ENCODE assay signal across 8 cellular contexts in the genomic region with DNA sequence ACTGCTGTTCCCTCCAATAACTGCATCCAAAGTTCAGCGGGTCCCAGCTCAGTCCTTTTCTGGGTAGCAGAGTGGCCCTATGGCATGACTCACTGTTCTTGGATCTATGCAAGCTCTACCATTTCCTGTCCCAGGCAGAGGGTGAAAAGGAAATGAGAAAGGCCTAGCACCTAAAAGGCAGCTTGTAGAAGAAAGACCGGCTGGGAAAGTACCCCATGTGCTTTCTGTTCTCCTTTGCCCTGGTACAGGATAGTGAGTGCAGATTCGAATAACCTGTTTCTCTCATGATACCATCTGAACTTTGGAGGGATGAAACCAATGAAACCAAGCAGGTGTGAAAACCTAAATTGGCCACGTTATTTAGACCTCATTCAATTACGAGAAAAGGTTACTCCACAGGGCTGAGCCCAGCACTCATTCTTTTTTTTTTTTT. TPM values are rescaled to one million over a fixed set of nuclear protein-coding genes. Genes with fewer than 3 reads are reported as not detected.
DNase-seq lines count a peak whose midpoint lies in the region; ATAC-seq lines count a peak whose summit lies in the region.

No MANE protein-coding gene starts in this region.

- no peak overlapping the region for H4K5ac ChIP-seq in mesendoderm (ENCODE audit: low read length)

- no peak overlapping the region for H2AK5ac ChIP-seq in mesendoderm (ENCODE audit: low read length)

- no peak overlapping the region for H3K27ac ChIP-seq in mesendoderm (ENCODE audit: low read depth, low read length)

- no peak overlapping the region for H2BK120ac ChIP-seq in mesendoderm (ENCODE audit: low read depth, low read length)

- no peak overlapping the region for H3K23ac ChIP-seq in mesendoderm (ENCODE audit: low read length)

- no CpG with 5 or more reads among the region's 5 CpGs for WGBS in mesendoderm (ENCODE audit: extremely low coverage, insufficient coverage, low lambda C conversion rate)

- H3K79me2 ChIP-seq in mesendoderm (ENCODE audit: control insufficient read depth, insufficient read depth, low read length) = no peaks in the 10 kb centered on the region

- peaks cover 4% of the 10 kb centered on the region for H3K36me3 ChIP-seq in mesendoderm (ENCODE audit: control insufficient read depth, insufficient read depth, low read length)

- no peak overlapping the region for H3K18ac ChIP-seq in mesendoderm (ENCODE audit: low read length)

- H3K4me1 ChIP-seq in mesendoderm (ENCODE audit: control insufficient read depth, low read depth, low read length) = no peaks in the 10 kb centered on the region

- peak; percentile 51 for DNase-seq in NCI-H226
- DNase-seq in activated T-cell treated with anti-CD3 and anti-CD28 coated beads for 4 hours = peak; percentile 52
- peak; percentile 58 for DNase-seq in mesendoderm
- DNase-seq in NCI-H510A treated with DMSO at 0.1 percent for 48 hours (lab: John Stamatoyannopoulos, UW) = no peak
- DNase-seq in T1000 (lab: John Stamatoyannopoulos, UW) = no peak
- DNase-seq in left ventricle myocardium superior = no peak

- ATAC-seq in GM18502 (IDR thresholded peaks at IDR 0.05; ENCODE audit: poor library complexity, unreplicated experiment) = peak; percentile 93
- peak; percentile 86 for ATAC-seq in HG02571 (IDR thresholded peaks at IDR 0.05; ENCODE audit: unreplicated experiment)
- no peak for ATAC-seq in left ventricle myocardium superior

- H3K4me3 ChIP-seq in mesendoderm (ENCODE audit: low read length) = no peak overlapping the region

- H3K79me1 ChIP-seq in mesendoderm (ENCODE audit: low read length) = no peaks in the 10 kb centered on the region

- no peak overlapping the region for H3K4ac ChIP-seq in mesendoderm (ENCODE audit: low read depth, low read length)

- intact Hi-C loops in left ventricle myocardium superior (cut with micrococcal nuclease) = no loop called here

- H4K8ac ChIP-seq in mesendoderm (ENCODE audit: low read depth, low read length) = no peak overlapping the region

- H3K56ac ChIP-seq in mesendoderm (ENCODE audit: low read length) = no peak overlapping the region

- H3K27me3 ChIP-seq in mesendoderm (ENCODE audit: insufficient read depth, low read length, poor library complexity) = no peaks in the 10 kb centered on the region

- H2BK5ac ChIP-seq in mesendoderm (ENCODE audit: low read length) = no peak overlapping the region

- H2BK15ac ChIP-seq in mesendoderm (replicated peaks; ENCODE audit: low read depth) = no peak overlapping the region

- no peak overlapping the region for H3K4me2 ChIP-seq in mesendoderm (ENCODE audit: low read length)

- H3K9ac ChIP-seq in mesendoderm (ENCODE audit: low read length) = no peak overlapping the region

RNA-seq across cellular contexts. Expression of gene HASPIN, which starts 12.7 kb away (rescaled TPM):
- 13.2 TPM for polyA plus RNA-seq in mesendoderm (2013, experiment 1 of 2)
- 12.8 TPM for polyA plus RNA-seq in mesendoderm (2013, experiment 2 of 2)
- total RNA-seq in left ventricle myocardium superior = 0.45 TPM

RNA-seq across cellular contexts. Expression of gene P2RX5, which starts 15.0 kb away (rescaled TPM):
- polyA plus RNA-seq in mesendoderm (2013, experiment 1 of 2) = 1.2 TPM
- 1.1 TPM for polyA plus RNA-seq in mesendoderm (2013, experiment 2 of 2)
- total RNA-seq in left ventricle myocardium superior = 16.4 TPM

RNA-seq across cellular contexts. Expression of gene EMC6, which starts 42.4 kb away (rescaled TPM):
- polyA plus RNA-seq in mesendoderm (2013, experiment 1 of 2) = 182 TPM
- 181 TPM for polyA plus RNA-seq in mesendoderm (2013, experiment 2 of 2)
- total RNA-seq in left ventricle myocardium superior = 63.4 TPM

RNA-seq across cellular contexts. Expression of gene TAX1BP3, which starts 42.6 kb away (rescaled TPM):
- polyA plus RNA-seq in mesendoderm (2013, experiment 1 of 2) = 59.8 TPM
- 59.8 TPM for polyA plus RNA-seq in mesendoderm (2013, experiment 2 of 2)
- 167 TPM for total RNA-seq in left ventricle myocardium superior

Comparison
In these comparisons a context has a peak if more than half of its experiments do, and no peak if none do; other contexts are left out.
1. DNase-seq: peak in NCI-H226 (single experiment), activated T-cell treated with anti-CD3 and anti-CD28 coated beads for 4 hours (single experiment) and mesendoderm (single experiment); none in NCI-H510A treated with DMSO at 0.1 percent for 48 hours (single experiment), T1000 (single experiment) and left ventricle myocardium superior (single experiment).